Comparison of ENCODE assay signal across 8 cellular contexts in the genomic region with DNA sequence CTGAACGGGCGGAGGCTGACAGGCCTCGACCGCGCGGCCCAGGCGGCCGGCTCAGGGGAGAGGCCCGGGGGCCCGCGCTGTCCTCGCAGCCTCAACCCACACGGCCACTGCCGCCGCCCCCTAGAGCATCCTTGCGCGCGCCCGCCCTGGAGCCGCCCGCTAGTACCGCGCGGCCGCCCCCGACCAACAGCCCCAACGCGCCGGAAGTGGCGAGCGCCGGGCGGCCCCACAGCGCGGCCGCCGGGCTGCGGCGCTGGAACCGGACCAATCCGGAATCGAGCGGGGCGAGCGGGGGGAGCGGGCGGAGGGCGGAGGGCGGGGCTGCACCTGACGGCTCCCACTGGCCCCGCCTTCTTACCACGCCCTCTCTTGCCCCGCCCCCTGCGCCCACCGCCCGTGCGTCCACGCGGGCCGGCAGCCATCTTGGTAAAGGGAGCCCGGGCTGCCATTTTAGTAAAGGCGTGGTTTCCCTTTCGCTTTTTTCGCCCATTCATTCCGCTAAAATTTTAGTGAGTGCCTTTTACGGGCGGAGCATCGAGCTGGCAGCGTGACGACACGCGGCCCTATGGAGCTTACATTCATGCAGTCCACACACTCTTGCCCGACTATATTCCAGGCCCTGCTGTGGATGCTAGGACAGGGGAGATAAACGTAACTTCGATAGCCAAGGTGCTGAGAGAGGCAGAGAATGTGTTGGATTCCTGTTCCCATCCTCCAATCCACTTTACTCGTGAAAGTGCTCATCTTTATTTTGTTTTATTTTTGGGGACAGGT. TPM values are rescaled to one million over a fixed set of nuclear protein-coding genes. Genes with fewer than 3 reads are reported as not detected.
DNase-seq lines count a peak whose midpoint lies in the region; ATAC-seq and TF ChIP-seq lines count a peak whose summit lies in the region.

Gene XPO6, minus strand, starts transcription at position 208 of the 774 bp plus-strand sequence. CDS start 597 bp downstream, outside the sequence.

- H3K9ac ChIP-seq in skeletal muscle tissue (ENCODE audit: low read depth in 1 of 3, low read length in 3 of 3), result peak within 1 kb of the TSS; percentile 69 to 87 (median 80)

- H3K27ac ChIP-seq in A673 (ENCODE audit: low read depth, low read length, poor library complexity, severe bottlenecking), result peak within 1 kb of the TSS; percentile 70
- peak within 1 kb of the TSS; percentile 78 for H3K27ac ChIP-seq in VCaP
- peak within 1 kb of the TSS; percentile 68 for H3K27ac ChIP-seq in skeletal muscle tissue (ENCODE audit: low read depth, low read length)

- BruUV-seq in A673 (replicated peaks; lab: Mats Ljungman, UMichigan), result no TSS peak

- intact Hi-C loops in A673 (cut with micrococcal nuclease; ENCODE audit: unreplicated experiment), result loop anchor here (5.0 to 10.0 kb wide), 2 partner anchors 70 to 137 kb away; no protein-coding TSS in a partner anchor

- peaks cover 7% of the 10 kb centered on the region for H3K4me1 ChIP-seq in A673 (ENCODE audit: insufficient read depth, low read length, poor library complexity, severe bottlenecking)
- peaks cover 9 to 29% (median 10%) of the 10 kb centered on the region in 3 donors for H3K4me1 ChIP-seq in skeletal muscle tissue (ENCODE audit: control insufficient read depth in 3 of 3, insufficient read depth in 3 of 3, low read length in 3 of 3)

- H3K27me3 ChIP-seq in A673 (replicated peaks; ENCODE audit: insufficient read depth, low read depth, low read length, poor library complexity) (no peaks in the 10 kb centered on the region), skeletal muscle tissue (ENCODE audit: control insufficient read depth in 3 of 3, insufficient read depth in 3 of 3, low read length in 3 of 3) (no peaks in the 10 kb centered on the region)

- POLR2A ChIA-PET in A673 (lab: Charles Lee; ENCODE audit: low non-redundant PET), result no interaction called here

- in situ Hi-C loops in T47D (cut with HindIII; ENCODE audit: low pct_unique_long_range_greater_than_20kb, low sequenced_read_pairs), result no loop called here

- CTCF ChIA-PET in A673 (lab: Charles Lee), result interaction anchor here (0.6 kb wide), 1 partner anchor 74 kb away, joined by 4 read pairs; no protein-coding TSS in a partner anchor

- DNase-seq in A673 (ENCODE audit: low spot score) (peak; percentile 94), NCI-H2196 treated with DMSO at 0.1 percent for 48 hours (lab: John Stamatoyannopoulos, UW; ENCODE audit: unreplicated experiment) (peak; percentile 88), T47D (ENCODE audit: low read depth in 1 of 2, low spot score in 1 of 2) (peak; percentile 74 to 97)

- TF ChIP-seq CTCF in A673 (conservative IDR thresholded peaks at IDR 0.05; ENCODE audit: low read depth, low read length) (no peak), VCaP (conservative IDR thresholded peaks at IDR 0.05) (no peak)

- H3K4me3 ChIP-seq in A673 (ENCODE audit: low read depth, low read length, poor library complexity, severe bottlenecking), result peak within 1 kb of the TSS; percentile 68
- peak within 1 kb of the TSS; percentile 78 for H3K4me3 ChIP-seq in iPS-18c (ENCODE audit: insufficient read depth, low read depth, low read length)
- peak within 1 kb of the TSS; percentile 82 to 93 (median 87) for H3K4me3 ChIP-seq in skeletal muscle tissue (ENCODE audit: low read length in 3 of 3)

- H3K9me3 ChIP-seq in A673 (ENCODE audit: low read depth, low read length, poor library complexity, severe bottlenecking) (no peaks in the 10 kb centered on the region), iPS-18c (ENCODE audit: control insufficient read depth, insufficient read depth, low read length) (peaks cover 3% of the 10 kb centered on the region), skeletal muscle tissue (ENCODE audit: control insufficient read depth in 3 of 3, low read length in 3 of 3) (no peaks in the 10 kb centered on the region)

- H3K36me3 ChIP-seq in A673 (ENCODE audit: insufficient read depth, low read length, poor library complexity, severe bottlenecking) (peaks cover 14% of the 10 kb centered on the region), skeletal muscle tissue (ENCODE audit: control insufficient read depth in 3 of 3, insufficient read depth in 3 of 3, low read length in 3 of 3) (peaks cover 8 to 10% (median 9%) of the 10 kb centered on the region in 3 donors)

- ATAC-seq in GM18870 (IDR thresholded peaks at IDR 0.05; ENCODE audit: unreplicated experiment), result peak; percentile 58
- peak; percentile 84 for ATAC-seq in HG03108 (IDR thresholded peaks at IDR 0.05; ENCODE audit: unreplicated experiment)

RNA-seq across cellular contexts. Expression of gene XPO6, which starts in this region (rescaled TPM):
- 155 and 159 TPM in 2 replicates for total RNA-seq in A673 (2021)
- 33.9 TPM for total RNA-seq in skeletal muscle tissue

Comparison
In these comparisons a context has a peak if more than half of its experiments do, and no peak if none do; other contexts are left out.
1. Peak in every context shown above with its lines: DNase-seq, ATAC-seq, H3K4me3 ChIP-seq and H3K27ac ChIP-seq.